Comparison of ENCODE assay signal across 14 cellular contexts in genomic region chrX:134174273-134174660, GRCh38.
DNase-seq lines count a peak whose midpoint lies in the region; ATAC-seq and TF ChIP-seq lines count a peak whose summit lies in the region.
"Had no signal": no experiment of that assay in that cellular context is flagged by ENCODE, and none has a peak within 500 bp of the region (broad histone marks: within the 10 kb centered on the region; RNA-seq: fewer than 3 reads in every experiment).

No MANE protein-coding gene starts in this region.

- H3K27me3 Mint-ChIP-seq in CD8-positive, alpha-beta T cell (ENCODE audit: low read depth), result peaks cover 15% of the 10 kb centered on the region
- H3K27me3 Mint-ChIP-seq in activated naive CD8-positive, alpha-beta T cell treated with anti-CD3 and anti-CD28 coated beads, Interleukin-2, amount 10 ng/mL, durations not matched to agents 7 days and 5 days, result peaks cover 7% of the 10 kb centered on the region
- peaks cover 0 to 20% (median 0%) of the 10 kb centered on the region in 3 donors for H3K27me3 Mint-ChIP-seq in naive B cell

- H3K27ac Mint-ChIP-seq in CD8-positive, alpha-beta T cell, result no peak overlapping the region
- H3K27ac Mint-ChIP-seq in activated naive CD8-positive, alpha-beta T cell treated with anti-CD3 and anti-CD28 coated beads, Interleukin-2, amount 10 ng/mL, durations not matched to agents 7 days and 5 days, result peak overlapping the region; percentile 92
- peak overlapping the region in 1 of 6 donors; percentile 89 for H3K27ac Mint-ChIP-seq in naive B cell

- H3K36me3 ChIP-seq in CD8-positive, alpha-beta T cell (ENCODE audit: insufficient read depth, low read length), result no peaks in the 10 kb centered on the region
- H3K36me3 ChIP-seq in H7 (replicated peaks; ENCODE audit: control insufficient read depth, insufficient read depth, low read length), result peaks cover 16% of the 10 kb centered on the region

- no peaks in the 10 kb centered on the region for H3K36me3 Mint-ChIP-seq in CD8-positive, alpha-beta T cell
- H3K36me3 Mint-ChIP-seq in activated naive CD8-positive, alpha-beta T cell treated with anti-CD3 and anti-CD28 coated beads, Interleukin-2, amount 10 ng/mL, durations not matched to agents 7 days and 5 days, result peaks cover 11% of the 10 kb centered on the region
- H3K36me3 Mint-ChIP-seq in naive B cell, result no peaks in the 10 kb centered on the region

- no peak overlapping the region for H3K27ac ChIP-seq in CD8-positive, alpha-beta T cell (ENCODE audit: low read depth, low read length)
- H3K27ac ChIP-seq: C4-2B, epithelial cell of prostate had no signal

- no peak for DNase-seq in CD8-positive, alpha-beta T cell
- DNase-seq in H7 (peak; percentile 49), naive B cell (no peak), 8988T (no peak), posterior vena cava (ENCODE audit: low spot score) (no peak)
- DNase-seq in activated naive CD8-positive, alpha-beta T cell treated with anti-CD3 and anti-CD28 coated beads, Interleukin-2, amount 10 ng/mL, durations not matched to agents 7 days and 5 days, result no peak
- DNase-seq: activated gamma-delta T cell treated with Interleukin-2 at 50 U/mL for 16 hours, NCI-H345, small intestine had no signal

- CTCF ChIA-PET in CD8-positive, alpha-beta T cell (lab: Charles Lee), result no interaction called here

- no peaks in the 10 kb centered on the region for H3K9me3 ChIP-seq in CD8-positive, alpha-beta T cell (ENCODE audit: low read length)

- ATAC-seq in CD8-positive, alpha-beta T cell, result no peak
- no peak for ATAC-seq in activated naive CD8-positive, alpha-beta T cell treated with anti-CD3 and anti-CD28 coated beads, Interleukin-2, amount 10 ng/mL, durations not matched to agents 7 days and 5 days (ENCODE audit: low read depth)
- ATAC-seq in naive B cell (ENCODE audit: low read depth in 2 of 2), result no peak
- ATAC-seq in HG02759 (IDR thresholded peaks at IDR 0.05; ENCODE audit: unreplicated experiment), result no peak
- no peak for ATAC-seq in GM18520 (IDR thresholded peaks at IDR 0.05; ENCODE audit: unreplicated experiment)
- ATAC-seq: left lobe of liver had no signal

- H3K4me1 Mint-ChIP-seq in CD8-positive, alpha-beta T cell (ENCODE audit: low read depth), result peaks cover 14% of the 10 kb centered on the region
- peaks cover 17% of the 10 kb centered on the region for H3K4me1 Mint-ChIP-seq in activated naive CD8-positive, alpha-beta T cell treated with anti-CD3 and anti-CD28 coated beads, Interleukin-2, amount 10 ng/mL, durations not matched to agents 7 days and 5 days
- H3K4me1 Mint-ChIP-seq in naive B cell, result peaks cover 11 to 15% (median 12%) of the 10 kb centered on the region in 3 donors

- peak overlapping the region; percentile 91 for H3K4me3 Mint-ChIP-seq in CD8-positive, alpha-beta T cell
- peak overlapping the region; percentile 97 for H3K4me3 Mint-ChIP-seq in activated naive CD8-positive, alpha-beta T cell treated with anti-CD3 and anti-CD28 coated beads, Interleukin-2, amount 10 ng/mL, durations not matched to agents 7 days and 5 days
- H3K4me3 Mint-ChIP-seq in naive B cell, result peak overlapping the region; percentile 89 to 96 (median 94)

- no peak overlapping the region for H3K4me3 ChIP-seq in CD8-positive, alpha-beta T cell (ENCODE audit: low read depth, low read length)
- H3K4me3 ChIP-seq in H7 (ENCODE audit: insufficient read depth, low read depth, low read length), result peak overlapping the region; percentile 88

- TF ChIP-seq CTCF in CD8-positive, alpha-beta T cell (IDR thresholded peaks at IDR 0.05), result no peak

- no peaks in the 10 kb centered on the region for H3K9me3 Mint-ChIP-seq in CD8-positive, alpha-beta T cell
- H3K9me3 Mint-ChIP-seq in activated naive CD8-positive, alpha-beta T cell treated with anti-CD3 and anti-CD28 coated beads, Interleukin-2, amount 10 ng/mL, durations not matched to agents 7 days and 5 days, result no peaks in the 10 kb centered on the region
- peaks cover 0 to 2% (median 0%) of the 10 kb centered on the region in 7 donors for H3K9me3 Mint-ChIP-seq in naive B cell

- intact Hi-C loops in CD8-positive, alpha-beta T cell (cut with DNase I, micrococcal nuclease), result no loop called here
- intact Hi-C loops in posterior vena cava (cut with DNase I), result no loop called here

- H3K4me1 ChIP-seq in CD8-positive, alpha-beta T cell (ENCODE audit: insufficient read depth, low read length), result no peaks in the 10 kb centered on the region

- POLR2A ChIA-PET in CD8-positive, alpha-beta T cell (lab: Charles Lee), result no interaction called here
- POLR2A ChIA-PET in activated naive CD8-positive, alpha-beta T cell treated with anti-CD3 and anti-CD28 coated beads, Interleukin-2, amount 10 ng/mL, durations not matched to agents 7 days and 5 days (lab: Charles Lee), result interaction anchor here (1.1 to 5.7 kb wide), 3 partner anchors 12 to 28 kb away, joined by 3 to 87 read pairs (median 4); no protein-coding TSS in a partner anchor

- no peaks in the 10 kb centered on the region for H3K27me3 ChIP-seq in CD8-positive, alpha-beta T cell (ENCODE audit: insufficient read depth, low read length)
- H3K27me3 ChIP-seq in H7 (ENCODE audit: control insufficient read depth, insufficient read depth, low read length), result no peaks in the 10 kb centered on the region
